ENCODE assay signal across 12 cellular contexts in genomic region chr5:33362915-33363314, GRCh38.
DNase-seq lines count a peak whose midpoint lies in the region; ATAC-seq and TF ChIP-seq lines count a peak whose summit lies in the region.
"Had no signal": no experiment of that assay in that cellular context is flagged by ENCODE, and none has a peak within 500 bp of the region (broad histone marks: within the 10 kb centered on the region; RNA-seq: fewer than 3 reads in every experiment).

No MANE protein-coding gene starts in this region.

- H3K27ac ChIP-seq in BLaER1 treated with 17β-estradiol and CSF1 and Interleukin-3, amounts not matched to agents 10 nM and 100 nM: peak overlapping the region in 8 of 11 experiments; percentile 10 to 91 (median 84); a peak in 14 of 22 replicates
- H3K27ac ChIP-seq in heart right ventricle (peak overlapping the region in 7 of 10 donors; percentile 7 to 81 (median 73)), ovary (peak overlapping the region in 1 of 2 donors; percentile 70)

- TF ChIP-seq CTCF in WTC11 (IDR thresholded peaks at IDR 0.05) (no peak), heart right ventricle (IDR thresholded peaks at IDR 0.05) (no peak), ovary (IDR thresholded peaks at IDR 0.05) (no peak)

- H3K36me3 ChIP-seq in BLaER1 treated with 17β-estradiol and CSF1 and Interleukin-3, amounts not matched to agents 10 nM and 100 nM: peaks cover 0 to 5% (median 0%) of the 10 kb centered on the region in 11 experiments; a peak in 1 of 22 replicates
- H3K36me3 ChIP-seq in heart right ventricle: no peaks in the 10 kb centered on the region
- no peaks in the 10 kb centered on the region for H3K36me3 ChIP-seq in ovary

- peaks cover 30% of the 10 kb centered on the region for H3K9me3 Mint-ChIP-seq in WTC11

- H3K9ac ChIP-seq in BLaER1 treated with 17β-estradiol and CSF1 and Interleukin-3, amounts not matched to agents 10 nM and 100 nM: peak overlapping the region in 1 of 11 experiments; percentile 12; a peak in 1 of 22 replicates

- H3K4me3 ChIP-seq in BLaER1 treated with 17β-estradiol and CSF1 and Interleukin-3, amounts not matched to agents 10 nM and 100 nM: no peak overlapping the region
- peak overlapping the region in 1 of 10 donors; percentile 0 for H3K4me3 ChIP-seq in heart right ventricle
- no peak overlapping the region for H3K4me3 ChIP-seq in ovary

- TF ChIP-seq POLR2A in ovary (IDR thresholded peaks at IDR 0.05): no peak

- peaks cover 6% of the 10 kb centered on the region for H3K4me1 Mint-ChIP-seq in WTC11

- 11 to 15% methylated on average over 4 of the region's 4 CpGs for WGBS in heart right ventricle, 2 donors
- WGBS in ovary, 3 donors: 0 to 12% (median 3%) methylated on average over 4 of the region's 4 CpGs

- no peak for TF ChIP-seq EP300 in ovary (IDR thresholded peaks at IDR 0.05)

- H3K4me1 ChIP-seq in BLaER1 treated with 17β-estradiol and CSF1 and Interleukin-3, amounts not matched to agents 10 nM and 100 nM: peaks cover 39 to 67% (median 50%) of the 10 kb centered on the region in 10 experiments
- H3K4me1 ChIP-seq in heart right ventricle (peaks cover 0 to 35% (median 9%) of the 10 kb centered on the region in 9 donors), ovary (ENCODE audit: insufficient read depth) (peaks cover 10% of the 10 kb centered on the region)

- H4K20me1 ChIP-seq in BLaER1 treated with 17β-estradiol and CSF1 and Interleukin-3, amounts not matched to agents 10 nM and 100 nM: no peaks in the 10 kb centered on the region

- intact Hi-C loops in heart right ventricle (cut with DNase I): no loop called here
- intact Hi-C loops in ovary (cut with DNase I): no loop called here

- no peaks in the 10 kb centered on the region for H3K27me3 ChIP-seq in BLaER1 treated with 17β-estradiol and CSF1 and Interleukin-3, amounts not matched to agents 10 nM and 100 nM
- H3K27me3 ChIP-seq in heart right ventricle (no peaks in the 10 kb centered on the region), ovary (no peaks in the 10 kb centered on the region)

- CTCF ChIA-PET in WTC11 (lab: Charles Lee): interaction anchor here (0.8 kb wide), 1 partner anchor 63 kb away, joined by 3 read pairs; no protein-coding TSS in a partner anchor

- POLR2A ChIA-PET in WTC11 (lab: Charles Lee): no interaction called here

- H3K27ac Mint-ChIP-seq in WTC11: no peak overlapping the region

- H3K9me3 ChIP-seq in BLaER1 treated with 17β-estradiol and CSF1 and Interleukin-3, amounts not matched to agents 10 nM and 100 nM (replicated peaks in 1 of 11): peaks cover 19 to 79% (median 61%) of the 10 kb centered on the region in 11 experiments
- H3K9me3 ChIP-seq in heart right ventricle (peaks cover 0 to 9% (median 0%) of the 10 kb centered on the region in 11 donors), ovary (no peaks in the 10 kb centered on the region)

- H3K4me3 Mint-ChIP-seq in WTC11: no peak overlapping the region

- peak overlapping the region in 10 of 11 experiments; percentile 21 to 83 (median 72); a peak in 18 of 22 replicates for H3K4me2 ChIP-seq in BLaER1 treated with 17β-estradiol and CSF1 and Interleukin-3, amounts not matched to agents 10 nM and 100 nM

- no peaks in the 10 kb centered on the region; the same call in none of the 2 replicates for H3K27me3 Mint-ChIP-seq in WTC11 (ENCODE audit: low read depth)

- peaks cover 15% of the 10 kb centered on the region for H3K36me3 Mint-ChIP-seq in WTC11

- DNase-seq in WTC11 (ENCODE audit: low spot score) (no peak), heart right ventricle (peak in 1 of 2 donors; percentile 36), ovary (peak; percentile 25 to 69 (median 48))
- DNase-seq in stimulated activated CD8-positive, alpha-beta memory T cell treated with anti-CD3 and anti-CD28 coated beads, Interleukin-4, amount 100 ng/mL, for 48 hours: no peak
- DNase-seq in NK-92 treated with Interleukin-12 subunit alpha and Interleukin-12 subunit beta, amount 100 ng/mL, for 24 hours (lab: John Stamatoyannopoulos, UW): no peak
- DNase-seq: activated gamma-delta T cell treated with Interleukin-2 at 50 U/mL for 16 hours, NCI-H446, posterior cingulate gyrus, SHP77 treated with DMSO at 0.1 percent for 48 hours had no signal

- ATAC-seq in WTC11: peak; percentile 55; the same call in 1 of the 2 replicates
- peak in 7 of 8 donors; percentile 59 to 88 (median 83) for ATAC-seq in heart right ventricle
- ATAC-seq in GM19328 (IDR thresholded peaks at IDR 0.05; ENCODE audit: unreplicated experiment): no peak
- ATAC-seq in HG02970 (IDR thresholded peaks at IDR 0.05; ENCODE audit: low FRiP score, unreplicated experiment): no peak

TF ChIP-seq in WTC11, 78 proteins besides CTCF, POLR2A, EP300 and RAD21:
- TF ChIP-seq, protein P1, sequence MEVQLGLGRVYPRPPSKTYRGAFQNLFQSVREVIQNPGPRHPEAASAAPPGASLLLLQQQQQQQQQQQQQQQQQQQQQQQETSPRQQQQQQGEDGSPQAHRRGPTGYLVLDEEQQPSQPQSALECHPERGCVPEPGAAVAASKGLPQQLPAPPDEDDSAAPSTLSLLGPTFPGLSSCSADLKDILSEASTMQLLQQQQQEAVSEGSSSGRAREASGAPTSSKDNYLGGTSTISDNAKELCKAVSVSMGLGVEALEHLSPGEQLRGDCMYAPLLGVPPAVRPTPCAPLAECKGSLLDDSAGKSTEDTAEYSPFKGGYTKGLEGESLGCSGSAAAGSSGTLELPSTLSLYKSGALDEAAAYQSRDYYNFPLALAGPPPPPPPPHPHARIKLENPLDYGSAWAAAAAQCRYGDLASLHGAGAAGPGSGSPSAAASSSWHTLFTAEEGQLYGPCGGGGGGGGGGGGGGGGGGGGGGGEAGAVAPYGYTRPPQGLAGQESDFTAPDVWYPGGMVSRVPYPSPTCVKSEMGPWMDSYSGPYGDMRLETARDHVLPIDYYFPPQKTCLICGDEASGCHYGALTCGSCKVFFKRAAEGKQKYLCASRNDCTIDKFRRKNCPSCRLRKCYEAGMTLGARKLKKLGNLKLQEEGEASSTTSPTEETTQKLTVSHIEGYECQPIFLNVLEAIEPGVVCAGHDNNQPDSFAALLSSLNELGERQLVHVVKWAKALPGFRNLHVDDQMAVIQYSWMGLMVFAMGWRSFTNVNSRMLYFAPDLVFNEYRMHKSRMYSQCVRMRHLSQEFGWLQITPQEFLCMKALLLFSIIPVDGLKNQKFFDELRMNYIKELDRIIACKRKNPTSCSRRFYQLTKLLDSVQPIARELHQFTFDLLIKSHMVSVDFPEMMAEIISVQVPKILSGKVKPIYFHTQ (CRISPR knock-in tag; IDR thresholded peaks at IDR 0.05): no peak
- TF ChIP-seq FOXP1 (CRISPR knock-in tag; IDR thresholded peaks at IDR 0.05; ENCODE audit: borderline replicate concordance) (no peak), ZNF396 (CRISPR knock-in tag; IDR thresholded peaks at IDR 0.05; ENCODE audit: borderline replicate concordance) (no peak), TP53 (CRISPR knock-in tag; IDR thresholded peaks at IDR 0.05) (no peak), ZNF671 (CRISPR knock-in tag; IDR thresholded peaks at IDR 0.05) (no peak), ZNF121 (CRISPR knock-in tag; IDR thresholded peaks at IDR 0.05) (no peak)
TF ChIP-seq in WTC11: peak in this region for 0.

Comparison
In these comparisons a context has a peak if more than half of its experiments do, and no peak if none do; other contexts are left out.
1. ATAC-seq: peak in WTC11 (single experiment) and heart right ventricle (7 of 8); none in GM19328 (single experiment) and HG02970 (single experiment).
2. DNase-seq: peak in ovary (5 of 5); none in WTC11 (single experiment), stimulated activated CD8-positive, alpha-beta memory T cell treated with anti-CD3 and anti-CD28 coated beads, Interleukin-4, amount 100 ng/mL, for 48 hours (single experiment) and NK-92 treated with Interleukin-12 subunit alpha and Interleukin-12 subunit beta, amount 100 ng/mL, for 24 hours (single experiment).